ENCODE assay signal across 2 cellular contexts in the genomic region with DNA sequence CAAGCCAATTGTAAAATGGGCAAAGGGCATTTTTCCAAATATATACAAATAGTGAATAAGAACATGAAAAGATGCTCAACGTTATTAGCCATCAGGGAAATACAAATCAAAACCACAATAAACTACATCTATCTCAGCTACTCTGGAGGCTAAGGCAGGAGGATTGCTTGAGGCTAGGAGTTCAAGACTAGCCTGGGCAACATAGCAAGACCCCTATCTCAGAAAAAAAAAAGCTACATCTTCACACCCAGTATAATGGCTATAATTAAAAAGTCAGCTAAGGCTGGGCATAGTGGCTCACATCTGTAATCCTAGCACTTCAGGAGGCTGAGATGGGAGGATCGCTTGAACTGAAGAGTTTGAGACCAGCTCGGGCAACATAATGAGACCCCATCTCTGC.
A peak's percentile ranks its signal among the peaks of the same experiment; 100 is the strongest.
TF ChIP-seq lines count a peak whose summit lies in the region.

No MANE protein-coding gene starts in this region.

TF ChIP-seq in HepG2, 621 proteins besides CTCF, POLR2A, EP300 and RAD21:
- TF ChIP-seq, protein P1, sequence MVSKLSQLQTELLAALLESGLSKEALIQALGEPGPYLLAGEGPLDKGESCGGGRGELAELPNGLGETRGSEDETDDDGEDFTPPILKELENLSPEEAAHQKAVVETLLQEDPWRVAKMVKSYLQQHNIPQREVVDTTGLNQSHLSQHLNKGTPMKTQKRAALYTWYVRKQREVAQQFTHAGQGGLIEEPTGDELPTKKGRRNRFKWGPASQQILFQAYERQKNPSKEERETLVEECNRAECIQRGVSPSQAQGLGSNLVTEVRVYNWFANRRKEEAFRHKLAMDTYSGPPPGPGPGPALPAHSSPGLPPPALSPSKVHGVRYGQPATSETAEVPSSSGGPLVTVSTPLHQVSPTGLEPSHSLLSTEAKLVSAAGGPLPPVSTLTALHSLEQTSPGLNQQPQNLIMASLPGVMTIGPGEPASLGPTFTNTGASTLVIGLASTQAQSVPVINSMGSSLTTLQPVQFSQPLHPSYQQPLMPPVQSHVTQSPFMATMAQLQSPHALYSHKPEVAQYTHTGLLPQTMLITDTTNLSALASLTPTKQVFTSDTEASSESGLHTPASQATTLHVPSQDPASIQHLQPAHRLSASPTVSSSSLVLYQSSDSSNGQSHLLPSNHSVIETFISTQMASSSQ (IDR thresholded peaks at IDR 0.05; ENCODE audit: low read depth), result no peak
- TF ChIP-seq, protein P1 (CRISPR knock-in tag; IDR thresholded peaks at IDR 0.05; ENCODE audit: borderline replicate concordance), result no peak
- TF ChIP-seq, protein P2, sequence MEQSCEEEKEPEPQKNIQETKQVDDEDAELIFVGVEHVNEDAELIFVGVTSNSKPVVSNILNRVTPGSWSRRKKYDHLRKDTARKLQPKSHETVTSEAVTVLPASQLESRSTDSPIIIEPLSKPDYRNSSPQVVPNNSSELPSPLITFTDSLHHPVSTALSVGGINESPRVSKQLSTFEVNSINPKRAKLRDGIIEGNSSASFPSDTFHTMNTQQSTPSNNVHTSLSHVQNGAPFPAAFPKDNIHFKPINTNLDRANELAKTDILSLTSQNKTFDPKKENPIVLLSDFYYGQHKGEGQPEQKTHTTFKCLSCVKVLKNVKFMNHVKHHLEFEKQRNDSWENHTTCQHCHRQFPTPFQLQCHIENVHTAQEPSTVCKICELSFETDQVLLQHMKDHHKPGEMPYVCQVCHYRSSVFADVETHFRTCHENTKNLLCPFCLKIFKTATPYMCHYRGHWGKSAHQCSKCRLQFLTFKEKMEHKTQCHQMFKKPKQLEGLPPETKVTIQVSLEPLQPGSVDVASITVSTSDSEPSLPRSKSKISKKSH (CRISPR knock-in tag; IDR thresholded peaks at IDR 0.05; ENCODE audit: borderline replicate concordance), result no peak
- no peak for TF ChIP-seq ZFP37 (CRISPR knock-in tag; IDR thresholded peaks at IDR 0.05; ENCODE audit: borderline replicate concordance)
- no peak for TF ChIP-seq HOXA3 (CRISPR knock-in tag; IDR thresholded peaks at IDR 0.05)
- no peak for TF ChIP-seq SP2 (CRISPR knock-in tag; IDR thresholded peaks at IDR 0.05)
- peak; percentile 64 for TF ChIP-seq ZNF121 (CRISPR knock-in tag; IDR thresholded peaks at IDR 0.05)

TF ChIP-seq in K562, 482 proteins besides CTCF, POLR2A, EP300 and RAD21:
- TF ChIP-seq NR2C1 (IDR thresholded peaks at IDR 0.05) (no peak), NR2C1 (tag; IDR thresholded peaks at IDR 0.05) (no peak), ZNF121 (CRISPR knock-in tag; conservative IDR thresholded peaks at IDR 0.05) (peak; percentile 60)
TF ChIP-seq in K562: peak in this region for 1.
